Comparison of ENCODE assay signal across 8 cellular contexts in the genomic region with DNA sequence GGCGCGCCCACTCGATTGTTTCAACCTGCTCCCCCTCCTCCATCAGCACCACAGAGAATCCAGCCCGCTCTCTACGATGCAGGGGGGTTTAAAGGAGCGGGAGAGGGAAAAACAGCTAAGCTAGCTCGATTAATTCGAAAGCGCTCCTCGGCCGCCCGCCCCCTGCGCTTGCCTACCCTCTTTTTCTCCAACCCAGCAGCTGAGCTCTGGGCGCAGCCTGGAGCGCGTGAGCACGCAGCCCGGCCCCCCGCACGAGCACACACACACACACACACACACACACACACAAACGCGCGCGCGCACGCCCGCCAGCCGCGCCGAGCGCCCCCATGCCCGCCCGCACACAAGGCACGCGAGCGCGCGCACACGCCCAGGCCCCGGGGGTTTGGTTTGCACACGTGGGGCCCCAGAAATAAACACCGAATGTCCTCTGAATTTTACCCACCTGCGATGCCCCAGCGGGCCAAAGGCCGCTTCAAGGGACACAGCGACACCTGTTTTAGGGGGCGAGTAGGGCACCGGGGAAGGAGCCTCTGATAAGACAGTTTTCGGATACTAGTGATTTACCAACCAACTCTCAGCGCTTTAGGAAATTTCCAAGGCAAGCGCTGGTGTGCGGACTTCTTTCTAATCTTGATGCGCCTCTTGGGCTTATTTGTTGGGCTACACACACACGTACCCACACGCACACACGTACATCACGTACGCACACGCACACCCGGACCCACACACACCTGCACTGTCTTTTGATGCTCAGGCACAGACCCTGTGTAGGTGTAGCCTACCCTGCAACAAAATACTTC. TPM values are rescaled to one million over a fixed set of nuclear protein-coding genes. Genes with fewer than 3 reads are reported as not detected.
DNase-seq lines count a peak whose midpoint lies in the region; ATAC-seq and TF ChIP-seq lines count a peak whose summit lies in the region.

No MANE protein-coding gene starts in this region.

- H3K27me3 ChIP-seq in CD4-positive, alpha-beta T cell (ENCODE audit: control insufficient read depth, insufficient read depth, low read length): peaks cover 84% of the 10 kb centered on the region
- H3K27me3 ChIP-seq in liver (ENCODE audit: control insufficient read depth in 4 of 4, insufficient read depth in 4 of 4, low read length in 3 of 4) (peaks cover under 1 to 36% (median 20%) of the 10 kb centered on the region in 4 donors), transverse colon (peaks cover 98% of the 10 kb centered on the region)

- H3K36me3 Mint-ChIP-seq in CD4-positive, alpha-beta T cell (ENCODE audit: low read depth): no peaks in the 10 kb centered on the region

- TF ChIP-seq POLR2A in transverse colon (IDR thresholded peaks at IDR 0.05): no peak

- intact Hi-C loops in CD4-positive, alpha-beta T cell (cut with DNase I, micrococcal nuclease): loop anchor here (2.0 to 10.0 kb wide), 5 partner anchors 13 to 1233 kb away; a partner anchor contains a TSS
- intact Hi-C loops in transverse colon (cut with DNase I; ENCODE audit: low total_unique reads): loop anchor here (5.0 kb wide), 1 partner anchor 1375 kb away; no protein-coding TSS in a partner anchor

- no peak overlapping the region for H3K27ac ChIP-seq in CD4-positive, alpha-beta T cell (ENCODE audit: low read depth, low read length)
- H3K27ac ChIP-seq in liver (ENCODE audit: low read depth in 1 of 2, low read length in 2 of 2) (peak overlapping the region; percentile 28 to 65), transverse colon (peak overlapping the region; percentile 14 to 60 (median 21))

- peak overlapping the region; percentile 9 for H3K27ac Mint-ChIP-seq in CD4-positive, alpha-beta T cell

- CTCF ChIA-PET in CD4-positive, alpha-beta T cell (lab: Charles Lee): interaction anchor here (1.0 kb wide), 1 partner anchor 9 kb away, joined by 4 read pairs; no protein-coding TSS in a partner anchor

- POLR2A ChIA-PET in CD4-positive, alpha-beta T cell (lab: Charles Lee): interaction anchor here (0.6 to 3.0 kb wide), 3 partner anchors 10 to 175 kb away, joined by 3 to 16 read pairs (median 4); no protein-coding TSS in a partner anchor

- H3K9me3 Mint-ChIP-seq in CD4-positive, alpha-beta T cell: peaks cover 4% of the 10 kb centered on the region

- no peak for DNase-seq in CD4-positive, alpha-beta T cell
- DNase-seq in NCI-H748 (lab: John Stamatoyannopoulos, UW; ENCODE audit: unreplicated experiment) (peak; percentile 94), astrocyte of the spinal cord (ENCODE audit: low read depth, low spot score) (no peak), transverse colon (no peak), putamen (ENCODE audit: low spot score) (no peak)

- H3K4me3 ChIP-seq in astrocyte of the spinal cord (ENCODE audit: low read depth, low read length): peak overlapping the region; percentile 28
- peak overlapping the region in 1 of 3 donors; percentile 34 for H3K4me3 ChIP-seq in liver (ENCODE audit: low read depth in 1 of 3, low read length in 3 of 3)
- H3K4me3 ChIP-seq in transverse colon: peak overlapping the region in 3 of 4 donors; percentile 9 to 60 (median 24)

- no peak overlapping the region for H3K9ac ChIP-seq in liver (ENCODE audit: low read depth in 1 of 2, low read length in 2 of 2)

- 6% methylated on average over 60 of the region's 60 CpGs for WGBS in liver
- WGBS in transverse colon (ENCODE audit: low coverage in 1 of 2), 2 donors: 3% methylated on average over 60 of the region's 60 CpGs; no CpG with 5 or more reads in 1 of the 2 donors

- H3K9me3 ChIP-seq in CD4-positive, alpha-beta T cell (ENCODE audit: control insufficient read depth, low read length): peaks cover 3% of the 10 kb centered on the region
- H3K9me3 ChIP-seq in liver (ENCODE audit: control insufficient read depth in 4 of 4, low read length in 3 of 4) (peaks cover 0 to 12% (median 4%) of the 10 kb centered on the region in 4 donors), transverse colon (no peaks in the 10 kb centered on the region)

- H3K4me3 Mint-ChIP-seq in CD4-positive, alpha-beta T cell: peak overlapping the region; percentile 82

- peaks cover 57% of the 10 kb centered on the region for H3K4me1 Mint-ChIP-seq in CD4-positive, alpha-beta T cell (ENCODE audit: low read depth)

- H3K4me1 ChIP-seq in liver (ENCODE audit: control insufficient read depth in 4 of 4, insufficient read depth in 4 of 4, low read length in 3 of 4) (peaks cover 0 to 32% (median 21%) of the 10 kb centered on the region in 4 donors), transverse colon (peaks cover 23 to 56% (median 34%) of the 10 kb centered on the region in 4 donors)

- H3K36me3 ChIP-seq in liver (ENCODE audit: control insufficient read depth in 4 of 4, insufficient read depth in 3 of 4, low read depth in 1 of 4, low read length in 3 of 4) (no peaks in the 10 kb centered on the region), transverse colon (no peaks in the 10 kb centered on the region)

- no peak for TF ChIP-seq RAD21 in liver (IDR thresholded peaks at IDR 0.05)

- peak; percentile 29 for ATAC-seq in CD4-positive, alpha-beta T cell (ENCODE audit: poor library complexity)
- ATAC-seq in GM19351 (IDR thresholded peaks at IDR 0.05; ENCODE audit: unreplicated experiment): peak; percentile 39
- ATAC-seq in HG02623 (IDR thresholded peaks at IDR 0.05; ENCODE audit: unreplicated experiment): no peak

- TF ChIP-seq CTCF in CD4-positive, alpha-beta T cell (IDR thresholded peaks at IDR 0.05): peak; percentile 32
- TF ChIP-seq CTCF in astrocyte of the spinal cord (IDR thresholded peaks at IDR 0.05; ENCODE audit: low read depth, low read length) (peak; percentile 3), liver (IDR thresholded peaks at IDR 0.05; ENCODE audit: low read depth, low read length, missing input control) (no peak), transverse colon (IDR thresholded peaks at IDR 0.05) (peak in 1 of 5 experiments; percentile 12)

- TF ChIP-seq EP300 in transverse colon (IDR thresholded peaks at IDR 0.05; ENCODE audit: low read depth): no peak

- in situ Hi-C loops in astrocyte of the spinal cord (cut with HindIII; ENCODE audit: low sequenced_read_pairs) (no loop called here), transverse colon (cut with MboI; ENCODE audit: low pct_ligation_motif_present in 1 of 4, low pct_unique_long_range_greater_than_20kb in 1 of 4, low sequenced_read_pairs in 3 of 4) (no loop called here)

- H3K27me3 Mint-ChIP-seq in CD4-positive, alpha-beta T cell: peaks cover 83% of the 10 kb centered on the region

TF ChIP-seq in liver, 16 proteins besides CTCF, POLR2A, EP300 and RAD21:
- no peak for TF ChIP-seq JUND (IDR thresholded peaks at IDR 0.05)
- TF ChIP-seq, protein P1, sequence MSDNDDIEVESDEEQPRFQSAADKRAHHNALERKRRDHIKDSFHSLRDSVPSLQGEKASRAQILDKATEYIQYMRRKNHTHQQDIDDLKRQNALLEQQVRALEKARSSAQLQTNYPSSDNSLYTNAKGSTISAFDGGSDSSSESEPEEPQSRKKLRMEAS (IDR thresholded peaks at IDR 0.05): no peak
- no peak for TF ChIP-seq HNF4G (IDR thresholded peaks at IDR 0.05)
- TF ChIP-seq TAF1 (conservative IDR thresholded peaks at IDR 0.05): no peak
- TF ChIP-seq, protein P2, sequence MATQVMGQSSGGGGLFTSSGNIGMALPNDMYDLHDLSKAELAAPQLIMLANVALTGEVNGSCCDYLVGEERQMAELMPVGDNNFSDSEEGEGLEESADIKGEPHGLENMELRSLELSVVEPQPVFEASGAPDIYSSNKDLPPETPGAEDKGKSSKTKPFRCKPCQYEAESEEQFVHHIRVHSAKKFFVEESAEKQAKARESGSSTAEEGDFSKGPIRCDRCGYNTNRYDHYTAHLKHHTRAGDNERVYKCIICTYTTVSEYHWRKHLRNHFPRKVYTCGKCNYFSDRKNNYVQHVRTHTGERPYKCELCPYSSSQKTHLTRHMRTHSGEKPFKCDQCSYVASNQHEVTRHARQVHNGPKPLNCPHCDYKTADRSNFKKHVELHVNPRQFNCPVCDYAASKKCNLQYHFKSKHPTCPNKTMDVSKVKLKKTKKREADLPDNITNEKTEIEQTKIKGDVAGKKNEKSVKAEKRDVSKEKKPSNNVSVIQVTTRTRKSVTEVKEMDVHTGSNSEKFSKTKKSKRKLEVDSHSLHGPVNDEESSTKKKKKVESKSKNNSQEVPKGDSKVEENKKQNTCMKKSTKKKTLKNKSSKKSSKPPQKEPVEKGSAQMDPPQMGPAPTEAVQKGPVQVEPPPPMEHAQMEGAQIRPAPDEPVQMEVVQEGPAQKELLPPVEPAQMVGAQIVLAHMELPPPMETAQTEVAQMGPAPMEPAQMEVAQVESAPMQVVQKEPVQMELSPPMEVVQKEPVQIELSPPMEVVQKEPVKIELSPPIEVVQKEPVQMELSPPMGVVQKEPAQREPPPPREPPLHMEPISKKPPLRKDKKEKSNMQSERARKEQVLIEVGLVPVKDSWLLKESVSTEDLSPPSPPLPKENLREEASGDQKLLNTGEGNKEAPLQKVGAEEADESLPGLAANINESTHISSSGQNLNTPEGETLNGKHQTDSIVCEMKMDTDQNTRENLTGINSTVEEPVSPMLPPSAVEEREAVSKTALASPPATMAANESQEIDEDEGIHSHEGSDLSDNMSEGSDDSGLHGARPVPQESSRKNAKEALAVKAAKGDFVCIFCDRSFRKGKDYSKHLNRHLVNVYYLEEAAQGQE (IDR thresholded peaks at IDR 0.05): no peak
- no peak for TF ChIP-seq FOXA2 (IDR thresholded peaks at IDR 0.05)
- TF ChIP-seq RXRA (IDR thresholded peaks at IDR 0.05): no peak
- TF ChIP-seq, protein P3, sequence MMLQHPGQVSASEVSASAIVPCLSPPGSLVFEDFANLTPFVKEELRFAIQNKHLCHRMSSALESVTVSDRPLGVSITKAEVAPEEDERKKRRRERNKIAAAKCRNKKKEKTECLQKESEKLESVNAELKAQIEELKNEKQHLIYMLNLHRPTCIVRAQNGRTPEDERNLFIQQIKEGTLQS (IDR thresholded peaks at IDR 0.05): no peak
- TF ChIP-seq NR2F2 (IDR thresholded peaks at IDR 0.05): no peak
- no peak for TF ChIP-seq HNF4A (conservative IDR thresholded peaks at IDR 0.05)
- no peak for TF ChIP-seq FOXA1 (IDR thresholded peaks at IDR 0.05)
- no peak for TF ChIP-seq SP1 (IDR thresholded peaks at IDR 0.05)
- TF ChIP-seq EGR1 (IDR thresholded peaks at IDR 0.05; ENCODE audit: low read depth in 2 of 2): no peak

RNA-seq across cellular contexts. Expression of a gene that starts 0.8 kb away (rescaled TPM):
- total RNA-seq in CD4-positive, alpha-beta T cell: not detected
- total RNA-seq in liver (1 to 10 TPM; 1.2 to 1.6 TPM), transverse colon (1 to 10 TPM in 2 of 4 donors, not detected in 2; 1.2 to 2.5 TPM)
- 1 to 10 TPM; 1.5 to 2.9 TPM for polyA plus RNA-seq in liver
